Comparison of ENCODE assay signal across 8 cellular contexts in the genomic region with DNA sequence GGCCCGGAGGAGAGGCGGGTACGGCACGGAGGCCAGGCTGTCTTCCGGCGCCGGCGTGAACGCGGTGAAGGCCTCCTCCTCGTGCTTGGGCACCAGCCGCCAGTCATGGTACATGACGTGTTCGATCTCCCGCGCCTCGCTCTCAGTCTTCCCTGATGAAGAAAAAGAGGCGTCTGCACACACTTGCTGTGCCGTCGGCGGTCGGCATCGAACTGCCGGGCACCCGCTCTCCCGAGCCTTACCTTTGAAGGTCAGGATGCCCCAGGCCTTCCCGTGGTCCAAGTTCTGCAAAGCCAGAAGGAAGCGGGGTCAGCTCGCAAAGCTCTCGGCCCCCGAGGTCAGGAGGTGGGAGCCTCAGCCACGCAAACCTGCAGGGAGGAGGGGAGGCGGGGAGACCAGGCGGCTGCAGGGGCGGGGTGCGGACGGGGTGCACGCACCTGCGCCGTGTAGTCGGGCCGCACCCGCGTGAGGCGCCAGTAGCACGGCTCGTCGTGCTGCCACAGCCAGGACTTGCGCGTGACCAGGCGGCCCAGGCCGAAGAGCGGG. TPM values are rescaled to one million over a fixed set of nuclear protein-coding genes. Genes with fewer than 3 reads are reported as not detected.
DNase-seq lines count a peak whose midpoint lies in the region; ATAC-seq lines count a peak whose summit lies in the region.

Gene EME2 (plus strand): TSS at position 449 of the 546 bp plus-strand sequence. CDS start 418 bp downstream, outside the sequence.

- H3K4me1 ChIP-seq in HUES64 (ENCODE audit: insufficient read depth, low read length) (no peaks in the 10 kb centered on the region; the same call in 1 of the 2 replicates), muscle layer of colon (ENCODE audit: insufficient read depth, low read length) (peaks cover 29% of the 10 kb centered on the region), thymus (ENCODE audit: control insufficient read depth, insufficient read depth, low read length) (peaks cover 20% of the 10 kb centered on the region)
- H3K4me1 ChIP-seq in effector memory CD4-positive, alpha-beta T cell (ENCODE audit: control insufficient read depth, insufficient read depth, low read length, poor library complexity, severe bottlenecking), result peaks cover 27% of the 10 kb centered on the region

- peak within 1 kb of the TSS; percentile 98 for H3K9ac ChIP-seq in HUES64 (ENCODE audit: low read depth, low read length)
- H3K9ac ChIP-seq in muscle layer of colon (ENCODE audit: low read length), result peak within 1 kb of the TSS; percentile 57

- H3K27ac ChIP-seq in HUES64 (ENCODE audit: low read depth, low read length) (peak within 1 kb of the TSS; percentile 86), muscle layer of colon (ENCODE audit: low read depth, low read length) (peak within 1 kb of the TSS; percentile 75), thymus (ENCODE audit: low read depth) (peak within 1 kb of the TSS; percentile 83)
- peak within 1 kb of the TSS; percentile 82 for H3K27ac ChIP-seq in effector memory CD4-positive, alpha-beta T cell (ENCODE audit: insufficient read depth, low read length, poor library complexity, severe bottlenecking)

- peaks cover 36% of the 10 kb centered on the region for H3K36me3 ChIP-seq in HUES64 (ENCODE audit: insufficient read depth, low read length)
- H3K36me3 ChIP-seq in effector memory CD4-positive, alpha-beta T cell (ENCODE audit: control insufficient read depth, insufficient read depth, low read length), result peaks cover 34% of the 10 kb centered on the region
- H3K36me3 ChIP-seq in muscle layer of colon (ENCODE audit: insufficient read depth, low read length), result peaks cover 26% of the 10 kb centered on the region
- peaks cover 49% of the 10 kb centered on the region for H3K36me3 ChIP-seq in thymus (ENCODE audit: control insufficient read depth, insufficient read depth)

- DNase-seq in activated CD4-positive, alpha-beta T cell treated with anti-CD3 and anti-CD28 coated beads for 48 hours, result peak; percentile 81
- peak in 2 of 3 donors; percentile 21 to 36 for DNase-seq in effector memory CD4-positive, alpha-beta T cell
- no peak for DNase-seq in NCI-H1436 (lab: John Stamatoyannopoulos, UW)
- no peak for DNase-seq in OCI-M2 (lab: John Stamatoyannopoulos, UW; ENCODE audit: unreplicated experiment)

- 1% methylated on average over 53 of the region's 53 CpGs for WGBS in HUES64
- under 1% methylated on average over 53 of the region's 53 CpGs for WGBS in thymus

- peak; percentile 10 for ATAC-seq in GM19035 (IDR thresholded peaks at IDR 0.05; ENCODE audit: unreplicated experiment)

- H3K9me3 ChIP-seq in HUES64 (ENCODE audit: insufficient read depth, low read depth, low read length) (no peaks in the 10 kb centered on the region), muscle layer of colon (ENCODE audit: low read length) (no peaks in the 10 kb centered on the region), thymus (ENCODE audit: control insufficient read depth) (no peaks in the 10 kb centered on the region)
- no peaks in the 10 kb centered on the region for H3K9me3 ChIP-seq in effector memory CD4-positive, alpha-beta T cell (ENCODE audit: control insufficient read depth, low read length)

- H3K27me3 ChIP-seq in HUES64 (ENCODE audit: insufficient read depth, low read length) (no peaks in the 10 kb centered on the region), muscle layer of colon (ENCODE audit: control insufficient read depth in 1 of 2, insufficient read depth in 2 of 2, low read length in 2 of 2) (no peaks in the 10 kb centered on the region), thymus (ENCODE audit: control insufficient read depth, insufficient read depth) (no peaks in the 10 kb centered on the region)
- no peaks in the 10 kb centered on the region for H3K27me3 ChIP-seq in effector memory CD4-positive, alpha-beta T cell (replicated peaks; ENCODE audit: control insufficient read depth, insufficient read depth, low read length, poor library complexity, severe bottlenecking)

- H3K4me3 ChIP-seq in HUES64 (ENCODE audit: low read length) (peak within 1 kb of the TSS; percentile 93), muscle layer of colon (ENCODE audit: low read depth in 1 of 2, low read length in 2 of 2) (peak within 1 kb of the TSS; percentile 83 to 92), thymus (ENCODE audit: low read length) (peak within 1 kb of the TSS; percentile 80)
- H3K4me3 ChIP-seq in effector memory CD4-positive, alpha-beta T cell (ENCODE audit: insufficient read depth, low read depth, low read length, poor library complexity, severe bottlenecking), result peak within 1 kb of the TSS; percentile 95

RNA-seq across cellular contexts. Expression of gene EME2, which starts in this region (rescaled TPM):
- 10.4 TPM for polyA plus RNA-seq in HUES64 (2013, experiment 1 of 2)
- 7.4 TPM for polyA plus RNA-seq in HUES64 (2013, experiment 2 of 2)
- polyA plus RNA-seq in thymus, result 13.1 TPM

Comparison
In these comparisons a context has a peak if more than half of its experiments do, and no peak if none do; other contexts are left out.
1. DNase-seq: peak in activated CD4-positive, alpha-beta T cell treated with anti-CD3 and anti-CD28 coated beads for 48 hours (single experiment) and effector memory CD4-positive, alpha-beta T cell (2 of 3); none in NCI-H1436 (single experiment) and OCI-M2 (single experiment).
2. Peak in every context shown above with its lines, with median percentiles within 50 percentile points of each other: H3K27ac ChIP-seq and H3K4me3 ChIP-seq.